1 cellular context compared by ENCODE assay signal in genomic region chr2:237968048-237968862, GRCh38.
A peak's percentile ranks its signal among the peaks of the same experiment; 100 is the strongest.
TF ChIP-seq lines count a peak whose summit lies in the region.

No MANE protein-coding gene starts in this region.

TF ChIP-seq in GM12878, 131 proteins besides CTCF, POLR2A, EP300 and RAD21 (continued from another document and continues in another):
- no peak for TF ChIP-seq PRDM15 (CRISPR knock-in tag; IDR thresholded peaks at IDR 0.05)
- no peak for TF ChIP-seq ZNF687 (IDR thresholded peaks at IDR 0.05)
- no peak for TF ChIP-seq SPI1 (IDR thresholded peaks at IDR 0.05; ENCODE audit: borderline replicate concordance, insufficient read depth, low read depth, low read length)
- TF ChIP-seq HDAC2 (IDR thresholded peaks at IDR 0.05), result no peak
- TF ChIP-seq IKZF2 (IDR thresholded peaks at IDR 0.05), result peak; percentile 34 to 57; a peak in 3 of 4 replicates
- no peak for TF ChIP-seq POLR2AphosphoS5 (IDR thresholded peaks at IDR 0.05; ENCODE audit: low read length)
- TF ChIP-seq RELB (IDR thresholded peaks at IDR 0.05; ENCODE audit: low read depth), result peak; percentile 43; the same call in 1 of the 2 replicates
- TF ChIP-seq WRNIP1 (IDR thresholded peaks at IDR 0.05; ENCODE audit: borderline replicate concordance, low read depth, low read length), result 0 out of 2 replicates have a peak, but pooled peaks have one; percentile 71
- no peak for TF ChIP-seq MTA2 (IDR thresholded peaks at IDR 0.05; ENCODE audit: low read depth)
- TF ChIP-seq FOXM1 (IDR thresholded peaks at IDR 0.05; ENCODE audit: low read depth, low read length), result 0 out of 2 replicates have a peak, but pooled peaks have one; percentile 36
- no peak for TF ChIP-seq STAT3 (IDR thresholded peaks at IDR 0.05; ENCODE audit: low read depth, low read length)
- no peak for TF ChIP-seq ZBTB4 (CRISPR knock-in tag; IDR thresholded peaks at IDR 0.05)
- no peak for TF ChIP-seq HDAC6 (IDR thresholded peaks at IDR 0.05; ENCODE audit: unreplicated experiment)
- TF ChIP-seq GATAD2B (conservative IDR thresholded peaks at IDR 0.05; ENCODE audit: low read depth), result no peak
- no peak for TF ChIP-seq RFX5 (IDR thresholded peaks at IDR 0.05; ENCODE audit: low read depth, low read length)
- TF ChIP-seq SMC3 (IDR thresholded peaks at IDR 0.05; ENCODE audit: borderline replicate concordance, low read length), result peak; percentile 58; the same call in 1 of the 2 replicates
- no peak for TF ChIP-seq EED (IDR thresholded peaks at IDR 0.05; ENCODE audit: low read depth)
- no peak for TF ChIP-seq YBX1 (IDR thresholded peaks at IDR 0.05)
- TF ChIP-seq ASH2L (IDR thresholded peaks at IDR 0.05; ENCODE audit: borderline replicate concordance, low read depth), result no peak
- no peak for TF ChIP-seq MEF2B (IDR thresholded peaks at IDR 0.05; ENCODE audit: partially characterized antibody, poor library complexity, severe bottlenecking)
- no peak for TF ChIP-seq ETV6 (conservative IDR thresholded peaks at IDR 0.05 in 1 of 2, IDR thresholded peaks at IDR 0.05 in 1 of 2; ENCODE audit: borderline replicate concordance in 1 of 2, low read depth in 1 of 2)
- peak; percentile 11; the same call in 1 of the 2 replicates for TF ChIP-seq ATF7 (IDR thresholded peaks at IDR 0.05; ENCODE audit: low read depth)
- no peak for TF ChIP-seq NRF1 (conservative IDR thresholded peaks at IDR 0.05; ENCODE audit: low read depth, low read length)
- peak; percentile 63; the same call in 1 of the 2 replicates for TF ChIP-seq MXI1 (IDR thresholded peaks at IDR 0.05; ENCODE audit: low read depth, low read length)
- TF ChIP-seq BMI1 (IDR thresholded peaks at IDR 0.05; ENCODE audit: borderline replicate concordance), result no peak
- no peak for TF ChIP-seq GABPA (IDR thresholded peaks at IDR 0.05; ENCODE audit: low read depth)
- TF ChIP-seq SIN3A (IDR thresholded peaks at IDR 0.05; ENCODE audit: low read depth, low read length), result peak; percentile 80
- no peak for TF ChIP-seq ZNF592 (IDR thresholded peaks at IDR 0.05)
- TF ChIP-seq E2F4 (IDR thresholded peaks at IDR 0.05; ENCODE audit: low read depth, low read length), result no peak
- TF ChIP-seq NKRF (conservative IDR thresholded peaks at IDR 0.05), result 0 out of 2 replicates have a peak, but pooled peaks have one; percentile 49
- no peak for TF ChIP-seq BACH1 (IDR thresholded peaks at IDR 0.05; ENCODE audit: borderline replicate concordance)
